ENCODE assay signal across 8 cellular contexts in genomic region chr3:147616998-147617619, GRCh38.
DNase-seq lines count a peak whose midpoint lies in the region; ATAC-seq and TF ChIP-seq lines count a peak whose summit lies in the region.

No MANE protein-coding gene starts in this region.

- peaks cover 15% of the 10 kb centered on the region for H3K4me1 ChIP-seq in GM23248 (ENCODE audit: insufficient read depth)
- no peaks in the 10 kb centered on the region for H3K4me1 ChIP-seq in PC-3 (ENCODE audit: insufficient read depth, low read length)

- in situ Hi-C loops in GM23248 (cut with MboI) = loop anchor here (25.0 kb wide), 1 partner anchor 805 kb away; no protein-coding TSS in a partner anchor

- no peak for TF ChIP-seq POLR2A in GM18505 (IDR thresholded peaks at IDR 0.05; ENCODE audit: borderline replicate concordance, extremely low read depth, insufficient read depth, insufficient read length)

- no peak overlapping the region for H3K9ac ChIP-seq in GM23248
- H3K9ac ChIP-seq in PC-3 (ENCODE audit: low read length) = no peak overlapping the region

- TF ChIP-seq CTCF in PC-3 (conservative IDR thresholded peaks at IDR 0.05; ENCODE audit: low read depth, low read length) = peak; percentile 71
- TF ChIP-seq CTCF in foreskin fibroblast (IDR thresholded peaks at IDR 0.05; ENCODE audit: low read depth, low read length) = peak; percentile 51

- no peaks in the 10 kb centered on the region for H3K27me3 ChIP-seq in GM23248 (replicated peaks; ENCODE audit: insufficient read depth)
- no peaks in the 10 kb centered on the region for H3K27me3 ChIP-seq in PC-3 (ENCODE audit: low read length)

- DNase-seq in AG08395 (ENCODE audit: low spot score) (peak; percentile 4), GM23248 (peak; percentile 69), PC-3 (peak; percentile 48), foreskin fibroblast (peak in 1 of 2 donors; percentile 7), cerebellum (ENCODE audit: low spot score) (no peak)
- DNase-seq in stimulated activated CD4-positive, alpha-beta T cell treated with anti-CD3 and anti-CD28 coated beads, Interleukin-15, amount 100 ng/mL, for 24 hours = no peak

- CTCF ChIA-PET in PC-3 (lab: Charles Lee) = interaction anchor here (0.6 kb wide), 1 partner anchor 1194 kb away, joined by 3 read pairs; no protein-coding TSS in a partner anchor

- H3K36me3 ChIP-seq in GM23248 (ENCODE audit: low read depth) = no peaks in the 10 kb centered on the region
- no peaks in the 10 kb centered on the region for H3K36me3 ChIP-seq in PC-3 (ENCODE audit: low read depth, low read length)

- no TSS peak for BruUV-seq in PC-3 (replicated peaks; lab: Mats Ljungman, UMichigan)

- intact Hi-C loops in PC-3 (cut with micrococcal nuclease) = no loop called here

- H2AFZ ChIP-seq in GM23248 = no peak overlapping the region
- no peak overlapping the region for H2AFZ ChIP-seq in PC-3 (ENCODE audit: low read length)

- H3K79me2 ChIP-seq in GM23248 (ENCODE audit: insufficient read depth) (no peaks in the 10 kb centered on the region), PC-3 (ENCODE audit: low read length) (no peaks in the 10 kb centered on the region)

- H3K9me2 ChIP-seq in GM23248 (ENCODE audit: insufficient read depth) = no peaks in the 10 kb centered on the region
- no peaks in the 10 kb centered on the region for H3K9me2 ChIP-seq in PC-3 (replicated peaks; ENCODE audit: low read length)

- 1 to 2% methylated on average over 2 of the region's 2 CpGs for WGBS in GM23248 (ENCODE audit: low coverage in 1 of 2, low lambda C conversion rate in 2 of 2, missing lambda C conversion rate in 2 of 2), 2 experiments

- POLR2A ChIA-PET in PC-3 (lab: Charles Lee; ENCODE audit: unreplicated experiment) = interaction anchor here (0.6 kb wide), 1 partner anchor 553 kb away, joined by 3 read pairs; no protein-coding TSS in a partner anchor

- no peak overlapping the region for H3K27ac ChIP-seq in GM23248
- no peak overlapping the region for H3K27ac ChIP-seq in PC-3 (ENCODE audit: low read length)

- ATAC-seq in PC-3 (no peak), esophagus mucosa (no peak), GM18505 (IDR thresholded peaks at IDR 0.05; ENCODE audit: unreplicated experiment) (no peak)

- H3F3A ChIP-seq in GM23248 (ENCODE audit: insufficient read depth) (no peaks in the 10 kb centered on the region), PC-3 (ENCODE audit: low read length, unreplicated experiment) (no peaks in the 10 kb centered on the region)

- no peaks in the 10 kb centered on the region for H4K20me1 ChIP-seq in GM23248 (ENCODE audit: insufficient read depth)
- no peaks in the 10 kb centered on the region for H4K20me1 ChIP-seq in PC-3 (ENCODE audit: low read length)

- H3K9me3 ChIP-seq in GM23248 (ENCODE audit: low read depth) (no peaks in the 10 kb centered on the region), PC-3 (ENCODE audit: low read length) (no peaks in the 10 kb centered on the region)

- no peak overlapping the region for H3K4me2 ChIP-seq in GM23248 (ENCODE audit: unreplicated experiment)
- H3K4me2 ChIP-seq in PC-3 (ENCODE audit: low read length) = no peak overlapping the region

- H3K4me3 ChIP-seq in GM23248 (no peak overlapping the region), PC-3 (ENCODE audit: low read length) (no peak overlapping the region), foreskin fibroblast (ENCODE audit: low read depth in 1 of 2, low read length in 2 of 2) (no peak overlapping the region)

Comparison
In these comparisons a context has a peak if more than half of its experiments do, and no peak if none do; other contexts are left out.
1. DNase-seq: peak in AG08395 (single experiment), GM23248 (single experiment) and PC-3 (single experiment); none in cerebellum (single experiment) and stimulated activated CD4-positive, alpha-beta T cell treated with anti-CD3 and anti-CD28 coated beads, Interleukin-15, amount 100 ng/mL, for 24 hours (single experiment).